ENCODE assay signal across 8 cellular contexts in genomic region chr1:220691039-220691684, GRCh38. TPM values are rescaled to one million over a fixed set of nuclear protein-coding genes. Genes with fewer than 3 reads are reported as not detected.
DNase-seq lines count a peak whose midpoint lies in the region; ATAC-seq, FAIRE-seq and TF ChIP-seq lines count a peak whose summit lies in the region.

No MANE protein-coding gene starts in this region.

- H3K27me3 ChIP-seq in BLaER1 (peaks cover 26% of the 10 kb centered on the region), endodermal cell (ENCODE audit: control insufficient read depth, insufficient read depth, low read length, poor library complexity, severe bottlenecking) (peaks cover 31% of the 10 kb centered on the region)

- peak overlapping the region; percentile 65; the same call in 1 of the 2 replicates for H3K4me3 ChIP-seq in BLaER1
- H3K4me3 ChIP-seq in endodermal cell (ENCODE audit: low read length): peak overlapping the region; percentile 83

- TF ChIP-seq CTCF in endodermal cell (conservative IDR thresholded peaks at IDR 0.05) (no peak), natural killer cell (IDR thresholded peaks at IDR 0.05) (no peak)

- H3K4me1 ChIP-seq in BLaER1: no peaks in the 10 kb centered on the region
- H3K4me1 ChIP-seq in endodermal cell (ENCODE audit: control insufficient read depth, insufficient read depth, low read length): no peaks in the 10 kb centered on the region

- no peaks in the 10 kb centered on the region for H3K36me3 ChIP-seq in BLaER1
- H3K36me3 ChIP-seq in endodermal cell (ENCODE audit: control insufficient read depth, insufficient read depth, low read length): no peaks in the 10 kb centered on the region

- peaks cover 39% of the 10 kb centered on the region for H3K27me3 Mint-ChIP-seq in endodermal cell (ENCODE audit: insufficient read depth)
- peaks cover 11 to 22% of the 10 kb centered on the region in 2 donors for H3K27me3 Mint-ChIP-seq in natural killer cell (ENCODE audit: low read depth in 2 of 2)

- H3K4me2 ChIP-seq in BLaER1: no peak overlapping the region

- H3K27ac Mint-ChIP-seq in endodermal cell (no peak overlapping the region), natural killer cell (no peak overlapping the region)

- no peaks in the 10 kb centered on the region for H3K36me3 Mint-ChIP-seq in endodermal cell (ENCODE audit: low read depth)
- no peaks in the 10 kb centered on the region for H3K36me3 Mint-ChIP-seq in natural killer cell

- H3K9me3 ChIP-seq in BLaER1 (peaks cover 12% of the 10 kb centered on the region), endodermal cell (ENCODE audit: control insufficient read depth, low read length) (no peaks in the 10 kb centered on the region)

- no peak for ATAC-seq in natural killer cell
- no peak for ATAC-seq in GM21390 (IDR thresholded peaks at IDR 0.05; ENCODE audit: unreplicated experiment)
- no peak for ATAC-seq in GM18907 (IDR thresholded peaks at IDR 0.05; ENCODE audit: unreplicated experiment)

- H4K20me1 ChIP-seq in BLaER1: no peaks in the 10 kb centered on the region

- H3K27ac ChIP-seq in BLaER1 (no peak overlapping the region), endodermal cell (ENCODE audit: low read depth, low read length) (no peak overlapping the region)

- H3K4me1 Mint-ChIP-seq in endodermal cell (peaks cover 7% of the 10 kb centered on the region), natural killer cell (peaks cover 6 to 9% of the 10 kb centered on the region in 2 donors)

- no peak overlapping the region for H3K9ac ChIP-seq in BLaER1
- H3K9ac ChIP-seq in endodermal cell (ENCODE audit: extremely low read depth, low read length, poor library complexity, severe bottlenecking): peak overlapping the region; percentile 35

- H3K4me3 Mint-ChIP-seq in endodermal cell (peak overlapping the region; percentile 77), natural killer cell (peak overlapping the region; percentile 62)

- no peaks in the 10 kb centered on the region for H3K9me3 Mint-ChIP-seq in endodermal cell
- H3K9me3 Mint-ChIP-seq in natural killer cell: no peaks in the 10 kb centered on the region

- FAIRE-seq in urothelium cell line (lab: Jason Lieb, UNC): no peak

- intact Hi-C loops in natural killer cell (cut with micrococcal nuclease): no loop called here

- WGBS in endodermal cell (ENCODE audit: insufficient coverage in 1 of 2, insufficient read length in 1 of 2), 2 experiments: 72 to 77% methylated on average over 9 to 16 of the region's 16 CpGs

- peak; percentile 80 for DNase-seq in HuH-7 (ENCODE audit: low spot score)
- DNase-seq in endodermal cell: no peak
- DNase-seq in natural killer cell: no peak
- DNase-seq in urothelium cell line (ENCODE audit: low spot score): no peak
- DNase-seq in OCI-M2 (lab: John Stamatoyannopoulos, UW; ENCODE audit: unreplicated experiment): no peak

RNA-seq across cellular contexts. Expression of gene C1orf115, which starts 1.0 kb away (rescaled TPM):
- total RNA-seq in endodermal cell (10 to 100 TPM in 1 of 2 donors, 1 to 10 TPM in 1; 7.5 to 11.5 TPM), natural killer cell (1 to 10 TPM in 1 of 3 donors, under 1 TPM in 2; 0.33 to 1.3 (median 0.75) TPM)
- 2.8 TPM for polyA plus RNA-seq in endodermal cell (2013, experiment 1 of 2)
- polyA plus RNA-seq in endodermal cell (2013, experiment 2 of 2): 2.6 TPM

RNA-seq across cellular contexts. Expression of gene MTARC2, which starts 57.0 kb away (rescaled TPM):
- total RNA-seq in endodermal cell (10 to 100 TPM; 12.3 to 14.5 TPM), natural killer cell (1 to 10 TPM in 1 of 3 donors, under 1 TPM in 2; 0.33 to 1.7 (median 0.45) TPM)
- 3.0 TPM for polyA plus RNA-seq in endodermal cell (2013, experiment 1 of 2)
- 3.4 TPM for polyA plus RNA-seq in endodermal cell (2013, experiment 2 of 2)

Comparison
In these comparisons a context has a peak if more than half of its experiments do, and no peak if none do; other contexts are left out.
1. RNA of gene MTARC2, which starts 57.0 kb away (total RNA-seq): 12.3 to 14.5 TPM in endodermal cell; 0.33 to 1.7 TPM in natural killer cell; every median in the first group is over 4 times any median in the second.